ENCODE assay signal across 11 cellular contexts in genomic region chr1:97489834-97490233, GRCh38.
A peak's percentile ranks its signal among the peaks of the same experiment; 100 is the strongest.
DNase-seq lines count a peak whose midpoint lies in the region; ATAC-seq, FAIRE-seq and TF ChIP-seq lines count a peak whose summit lies in the region.
"Had no signal": no experiment of that assay in that cellular context is flagged by ENCODE, and none has a peak within 500 bp of the region (broad histone marks: within the 10 kb centered on the region; RNA-seq: fewer than 3 reads in every experiment).

No MANE protein-coding gene starts in this region.

- TF ChIP-seq CTCF in A549 (IDR thresholded peaks at IDR 0.05), result no peak
- no peak for TF ChIP-seq CTCF in endothelial cell of umbilical vein (IDR thresholded peaks at IDR 0.05; ENCODE audit: extremely low read depth in 1 of 2, insufficient read depth in 1 of 2, low read depth in 1 of 2, low read length in 2 of 2)
- TF ChIP-seq CTCF in WERI-Rb-1 (IDR thresholded peaks at IDR 0.05; ENCODE audit: low read depth, low read length), result no peak

- no peak for ATAC-seq in A549
- ATAC-seq in GM19467 (IDR thresholded peaks at IDR 0.05; ENCODE audit: unreplicated experiment), result peak; percentile 66
- no peak for ATAC-seq in stimulated activated naive CD8-positive, alpha-beta T cell treated with anti-CD3 and anti-CD28 coated beads, Interleukin-15, Interleukin-2, amounts not matched to agents 100 U/mL and 50 U/mL, for 24 hours
- ATAC-seq: activated CD8-positive, alpha-beta memory T cell treated with anti-CD3 and anti-CD28 coated beads, Interleukin-2, amount 10 ng/mL, durations not matched to agents 7 days and 5 days had no signal

- no peaks in the 10 kb centered on the region for H3K79me2 ChIP-seq in endothelial cell of umbilical vein (ENCODE audit: control insufficient read depth, insufficient read depth, low read length)

- TF ChIP-seq POLR2A in A549 (IDR thresholded peaks at IDR 0.05; ENCODE audit: low read length), result no peak
- TF ChIP-seq POLR2A in endothelial cell of umbilical vein (IDR thresholded peaks at IDR 0.05; ENCODE audit: low read depth, low read length), result no peak

- H3K4me2 ChIP-seq in A549, result peak overlapping the region; percentile 44
- peak overlapping the region; percentile 46 for H3K4me2 ChIP-seq in endothelial cell of umbilical vein (ENCODE audit: insufficient read depth, low read length)

- DNase-seq in A549 (ENCODE audit: low read depth in 1 of 2, low spot score in 1 of 2) (peak; percentile 1 to 46), M059J (ENCODE audit: low read depth) (peak; percentile 43), endothelial cell of umbilical vein (ENCODE audit: low read depth, low spot score) (peak; percentile 78), nucleus accumbens (lab: John Stamatoyannopoulos, UW) (no peak), WERI-Rb-1 (no peak)
- no peak for DNase-seq in activated CD4-positive, alpha-beta T cell treated with anti-CD3 and anti-CD28 coated beads, Interleukin-2, amount 10 ng/mL, durations not matched to agents 7 days and 5 days
- DNase-seq in stimulated activated naive CD8-positive, alpha-beta T cell treated with anti-CD3 and anti-CD28 coated beads, Interleukin-15, Interleukin-2, amounts not matched to agents 100 U/mL and 50 U/mL, for 24 hours, result no peak
- DNase-seq: activated CD8-positive, alpha-beta memory T cell treated with anti-CD3 and anti-CD28 coated beads, Interleukin-2, amount 10 ng/mL, durations not matched to agents 7 days and 5 days had no signal

- intact Hi-C loops in endothelial cell of umbilical vein (cut with micrococcal nuclease), result loop anchor here (5.0 kb wide), 1 partner anchor 38 kb away; no protein-coding TSS in a partner anchor

- peaks cover 5% of the 10 kb centered on the region for H3K4me1 Mint-ChIP-seq in activated CD4-positive, alpha-beta T cell treated with anti-CD3 and anti-CD28 coated beads, Interleukin-2, amount 10 ng/mL, durations not matched to agents 7 days and 5 days

- no peaks in the 10 kb centered on the region for H3K27me3 ChIP-seq in endothelial cell of umbilical vein (ENCODE audit: control insufficient read depth in 2 of 2, insufficient read depth in 2 of 2, low read length in 2 of 2)
- H3K27me3 ChIP-seq in WERI-Rb-1 (ENCODE audit: insufficient read depth, low read depth, severe bottlenecking), result no peaks in the 10 kb centered on the region

- no peaks in the 10 kb centered on the region for H3K27me3 Mint-ChIP-seq in activated CD4-positive, alpha-beta T cell treated with anti-CD3 and anti-CD28 coated beads, Interleukin-2, amount 10 ng/mL, durations not matched to agents 7 days and 5 days
- H3K27me3 Mint-ChIP-seq: activated CD8-positive, alpha-beta memory T cell treated with anti-CD3 and anti-CD28 coated beads, Interleukin-2, amount 10 ng/mL, durations not matched to agents 7 days and 5 days had no signal

- POLR2A ChIA-PET in A549 (lab: Yijun Ruan, JAX) (interaction anchor here (0.5 kb wide), 1 partner anchor 157 kb away, joined by 4 read pairs; no protein-coding TSS in a partner anchor), endothelial cell of umbilical vein (lab: Charles Lee) (no interaction called here)
- POLR2A ChIA-PET in activated CD4-positive, alpha-beta T cell treated with anti-CD3 and anti-CD28 coated beads, Interleukin-2, amount 10 ng/mL, durations not matched to agents 7 days and 5 days (lab: Charles Lee), result no interaction called here

- no peak for FAIRE-seq in A549 (lab: Jason Lieb, UNC)
- peak; percentile 87 for FAIRE-seq in endothelial cell of umbilical vein (lab: Jason Lieb, UNC)

- 37% methylated on average over 2 of the region's 2 CpGs for WGBS in A549 (ENCODE audit: missing lambda C conversion rate)

- no peaks in the 10 kb centered on the region for H3K36me3 ChIP-seq in endothelial cell of umbilical vein (ENCODE audit: control insufficient read depth in 2 of 2, extremely low read depth in 1 of 2, insufficient read depth in 2 of 2, low read length in 2 of 2)
- H3K36me3 ChIP-seq in WERI-Rb-1, result no peaks in the 10 kb centered on the region
- H3K36me3 ChIP-seq: prostate gland had no signal

- H3K4me1 ChIP-seq in A549, result peaks cover 10% of the 10 kb centered on the region; the same call in 2 of the 3 replicates
- peaks cover 11% of the 10 kb centered on the region for H3K4me1 ChIP-seq in endothelial cell of umbilical vein (ENCODE audit: control insufficient read depth, extremely low read depth, insufficient read depth, low read length)
- H3K4me1 ChIP-seq: prostate gland had no signal

- dilution Hi-C loops in endothelial cell of umbilical vein (cut with MboI; ENCODE audit: extremely low pct_ligation_motif_present, low sequenced_read_pairs), result no loop called here

- no peaks in the 10 kb centered on the region for H4K20me1 ChIP-seq in endothelial cell of umbilical vein (replicated peaks; ENCODE audit: control insufficient read depth, extremely low read depth, insufficient read depth, low read length)

- no peaks in the 10 kb centered on the region for H3K9me3 ChIP-seq in A549
- H3K9me3 ChIP-seq in endothelial cell of umbilical vein (replicated peaks; ENCODE audit: control insufficient read depth, insufficient read depth, low read length), result no peaks in the 10 kb centered on the region
- H3K9me3 ChIP-seq in WERI-Rb-1 (ENCODE audit: severe bottlenecking), result no peaks in the 10 kb centered on the region
- H3K9me3 ChIP-seq: prostate gland had no signal

- no peak overlapping the region for H3K27ac Mint-ChIP-seq in activated CD4-positive, alpha-beta T cell treated with anti-CD3 and anti-CD28 coated beads, Interleukin-2, amount 10 ng/mL, durations not matched to agents 7 days and 5 days
- H3K27ac Mint-ChIP-seq: activated CD8-positive, alpha-beta memory T cell treated with anti-CD3 and anti-CD28 coated beads, Interleukin-2, amount 10 ng/mL, durations not matched to agents 7 days and 5 days had no signal

- H3K9me1 ChIP-seq in endothelial cell of umbilical vein (replicated peaks; ENCODE audit: control insufficient read depth, extremely low read depth, insufficient read depth, low read length), result no peaks in the 10 kb centered on the region

- no peaks in the 10 kb centered on the region for H3K36me3 Mint-ChIP-seq in activated CD4-positive, alpha-beta T cell treated with anti-CD3 and anti-CD28 coated beads, Interleukin-2, amount 10 ng/mL, durations not matched to agents 7 days and 5 days (ENCODE audit: low read depth)
- H3K36me3 Mint-ChIP-seq: activated CD8-positive, alpha-beta memory T cell treated with anti-CD3 and anti-CD28 coated beads, Interleukin-2, amount 10 ng/mL, durations not matched to agents 7 days and 5 days had no signal

- no peak overlapping the region for H3K9ac ChIP-seq in endothelial cell of umbilical vein (replicated peaks; ENCODE audit: extremely low read depth, insufficient read depth, low read length)

- no TSS peak for BruUV-seq in endothelial cell of umbilical vein (replicated peaks; lab: Mats Ljungman, UMichigan)

- CTCF ChIA-PET in A549 (lab: Yijun Ruan, JAX), result no interaction called here
- CTCF ChIA-PET in endothelial cell of umbilical vein (lab: Charles Lee), result no interaction called here
- CTCF ChIA-PET in activated CD4-positive, alpha-beta T cell treated with anti-CD3 and anti-CD28 coated beads, Interleukin-2, amount 10 ng/mL, durations not matched to agents 7 days and 5 days (lab: Charles Lee), result no interaction called here

- H3K9me3 Mint-ChIP-seq in activated CD4-positive, alpha-beta T cell treated with anti-CD3 and anti-CD28 coated beads, Interleukin-2, amount 10 ng/mL, durations not matched to agents 7 days and 5 days, result no peaks in the 10 kb centered on the region

- no peak overlapping the region for H3K4me3 ChIP-seq in A549
- H3K4me3 ChIP-seq in endothelial cell of umbilical vein (replicated peaks in 1 of 3; ENCODE audit: insufficient read depth in 1 of 3, low read depth in 1 of 3, low read length in 3 of 3), result no peak overlapping the region
- no peak overlapping the region for H3K4me3 ChIP-seq in WERI-Rb-1 (ENCODE audit: low read depth, low read length)
- H3K4me3 ChIP-seq: lung, prostate gland had no signal

- no peak for TF ChIP-seq EP300 in A549 (IDR thresholded peaks at IDR 0.05)

- H2AFZ ChIP-seq in endothelial cell of umbilical vein (ENCODE audit: low read depth, low read length), result no peak overlapping the region

- H3K4me3 Mint-ChIP-seq in activated CD4-positive, alpha-beta T cell treated with anti-CD3 and anti-CD28 coated beads, Interleukin-2, amount 10 ng/mL, durations not matched to agents 7 days and 5 days, result no peak overlapping the region
- H3K4me3 Mint-ChIP-seq: activated CD8-positive, alpha-beta memory T cell treated with anti-CD3 and anti-CD28 coated beads, Interleukin-2, amount 10 ng/mL, durations not matched to agents 7 days and 5 days had no signal

- peak overlapping the region in 1 of 2 experiments; percentile 25; a peak in 1 of 6 replicates for H3K27ac ChIP-seq in A549
- H3K27ac ChIP-seq in endothelial cell of umbilical vein (ENCODE audit: insufficient read depth, low read depth, low read length), result peak overlapping the region; percentile 5
- no peak overlapping the region for H3K27ac ChIP-seq in WERI-Rb-1
- H3K27ac ChIP-seq: prostate gland had no signal

- TF ChIP-seq RAD21 in A549 (conservative IDR thresholded peaks at IDR 0.05 in 1 of 2, IDR thresholded peaks at IDR 0.05 in 1 of 2), result no peak

TF ChIP-seq in A549, 52 proteins besides CTCF, POLR2A, EP300 and RAD21:
- TF ChIP-seq JUNB (IDR thresholded peaks at IDR 0.05) (peak; percentile 37; the same call in 1 of the 2 replicates), TFCP2L1 (CRISPR knock-in tag; IDR thresholded peaks at IDR 0.05) (no peak), FOSL2 (IDR thresholded peaks at IDR 0.05) (no peak), FOSL2 (CRISPR knock-in tag; IDR thresholded peaks at IDR 0.05) (peak; percentile 64), CEBPB (IDR thresholded peaks at IDR 0.05) (peak; percentile 84 to 88; a peak in 3 of 4 replicates), MAZ (IDR thresholded peaks at IDR 0.05; ENCODE audit: borderline replicate concordance, low read depth, low read length) (no peak)
- TF ChIP-seq, protein P1, sequence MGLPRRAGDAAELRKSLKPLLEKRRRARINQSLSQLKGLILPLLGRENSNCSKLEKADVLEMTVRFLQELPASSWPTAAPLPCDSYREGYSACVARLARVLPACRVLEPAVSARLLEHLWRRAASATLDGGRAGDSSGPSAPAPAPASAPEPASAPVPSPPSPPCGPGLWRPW (IDR thresholded peaks at IDR 0.05), result 0 out of 2 replicates have a peak, but pooled peaks have one; percentile 32
TF ChIP-seq in A549: peak in this region for 4.

TF ChIP-seq in endothelial cell of umbilical vein, 7 proteins besides CTCF, POLR2A, EP300 and RAD21:
- TF ChIP-seq FOS (IDR thresholded peaks at IDR 0.05; ENCODE audit: borderline replicate concordance, insufficient read depth, low read length), result peak; percentile 76
- TF ChIP-seq POLR2AphosphoS5 (IDR thresholded peaks at IDR 0.05; ENCODE audit: insufficient read depth, low read depth, low read length), result peak; percentile 44
- peak; percentile 95 for TF ChIP-seq JUN (IDR thresholded peaks at IDR 0.05; ENCODE audit: borderline replicate concordance, insufficient read depth, insufficient read length, low read depth)
- TF ChIP-seq MYC (IDR thresholded peaks at IDR 0.05; ENCODE audit: low read depth, low read length), result no peak

Comparison
In these comparisons a context has a peak if more than half of its experiments do, and no peak if none do; other contexts are left out.
1. DNase-seq: peak in A549 (2 of 2), M059J (single experiment) and endothelial cell of umbilical vein (single experiment); none in activated CD4-positive, alpha-beta T cell treated with anti-CD3 and anti-CD28 coated beads, Interleukin-2, amount 10 ng/mL, durations not matched to agents 7 days and 5 days (single experiment), nucleus accumbens (0 of 56), stimulated activated naive CD8-positive, alpha-beta T cell treated with anti-CD3 and anti-CD28 coated beads, Interleukin-15, Interleukin-2, amounts not matched to agents 100 U/mL and 50 U/mL, for 24 hours (single experiment) and WERI-Rb-1 (single experiment).